In the genomic region with DNA sequence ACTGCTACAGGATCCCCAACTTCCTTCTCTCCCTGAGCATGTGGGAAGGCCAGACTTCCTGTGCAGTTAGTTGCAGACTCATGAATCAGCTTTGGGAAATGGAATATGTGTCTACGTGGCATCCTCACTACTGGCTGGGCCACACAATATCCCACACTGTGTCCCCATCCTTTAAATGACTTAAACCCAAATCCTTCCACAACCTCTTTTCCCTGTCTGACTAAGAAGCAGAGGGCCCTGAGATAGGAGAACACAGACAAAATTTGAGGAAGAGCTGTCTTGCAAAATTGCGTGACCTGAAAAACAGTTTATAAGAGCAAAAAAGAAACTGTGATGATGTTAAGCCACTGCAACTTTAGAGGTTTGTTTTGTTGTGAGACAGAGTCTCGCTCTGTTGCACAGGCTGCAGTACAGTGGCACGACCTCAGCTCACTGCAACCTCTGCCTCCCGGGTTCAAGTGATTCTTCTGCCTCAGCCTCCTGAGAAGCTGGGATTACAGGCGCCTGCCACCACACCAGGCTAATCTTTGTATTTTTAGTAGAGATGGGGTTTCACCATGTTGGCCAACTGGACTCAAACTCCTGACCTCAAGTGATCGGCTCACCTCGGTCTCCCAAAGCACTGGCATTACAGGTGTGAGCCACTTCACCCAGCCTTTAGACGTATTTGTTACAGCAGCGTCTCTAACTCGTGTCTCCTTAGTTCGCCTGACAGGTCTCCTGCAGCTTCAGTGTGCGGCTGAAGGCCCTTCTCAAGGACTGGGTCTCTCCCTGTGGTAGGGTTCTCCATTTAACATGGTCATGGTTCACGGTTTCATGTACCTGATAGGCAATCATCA, we compare ENCODE assay signal across 13 cellular contexts. TPM values are rescaled to one million over a fixed set of nuclear protein-coding genes. Genes with fewer than 3 reads are reported as not detected.
DNase-seq lines count a peak whose midpoint lies in the region; ATAC-seq and TF ChIP-seq lines count a peak whose summit lies in the region.
"Had no signal": no experiment of that assay in that cellular context is flagged by ENCODE, and none has a peak within 500 bp of the region (broad histone marks: within the 10 kb centered on the region; RNA-seq: fewer than 3 reads in every experiment).

No MANE protein-coding gene starts in this region.

- no peaks in the 10 kb centered on the region for H3K4me1 ChIP-seq in prostate gland (replicated peaks)

- DNase-seq in left ventricle myocardium superior: no peak
- DNase-seq in prostate gland (ENCODE audit: low spot score): no peak
- no peak for DNase-seq in cerebellar nuclear complex (lab: John Stamatoyannopoulos, UW)
- DNase-seq in NCI-H2107 (lab: John Stamatoyannopoulos, UW): no peak
- no peak for DNase-seq in OCI-M2 (lab: John Stamatoyannopoulos, UW; ENCODE audit: unreplicated experiment)
- DNase-seq: amygdala; DMS53; midbrain; NCI-H1417; stimulated activated naive CD4-positive, alpha-beta T cell had no signal

- H3K4me3 ChIP-seq in prostate gland: no peak overlapping the region

- no peak for TF ChIP-seq POLR2A in prostate gland (IDR thresholded peaks at IDR 0.05)

- peak; percentile 86 for ATAC-seq in GM18861 (IDR thresholded peaks at IDR 0.05; ENCODE audit: unreplicated experiment)
- peak; percentile 92 for ATAC-seq in GM21737 (IDR thresholded peaks at IDR 0.05; ENCODE audit: unreplicated experiment)
- peak; percentile 83 for ATAC-seq in HG03457 (IDR thresholded peaks at IDR 0.05; ENCODE audit: unreplicated experiment)
- ATAC-seq in left ventricle myocardium superior: peak; percentile 46

- TF ChIP-seq CTCF in prostate gland (IDR thresholded peaks at IDR 0.05): no peak

- intact Hi-C loops in left ventricle myocardium superior (cut with micrococcal nuclease): no loop called here
- intact Hi-C loops in prostate gland (cut with DNase I): no loop called here

- WGBS in prostate gland: 87% methylated on average over 14 of the region's 14 CpGs

- no peaks in the 10 kb centered on the region for H3K36me3 ChIP-seq in prostate gland

- no peak overlapping the region for H3K27ac ChIP-seq in prostate gland

- no peaks in the 10 kb centered on the region for H3K9me3 ChIP-seq in prostate gland

- H3K27me3 ChIP-seq in prostate gland (replicated peaks; ENCODE audit: insufficient read depth): no peaks in the 10 kb centered on the region

RNA-seq across cellular contexts. Expression of a gene that starts 46.9 kb away (rescaled TPM):
- total RNA-seq in left ventricle myocardium superior: 11.0 TPM
- 10 to 100 TPM; 12.2 to 18.5 TPM for total RNA-seq in prostate gland
